9 cellular contexts compared by ENCODE assay signal in genomic region chr1:111219466-111220286, GRCh38. TPM values are rescaled to one million over a fixed set of nuclear protein-coding genes. Genes with fewer than 3 reads are reported as not detected.
DNase-seq lines count a peak whose midpoint lies in the region; ATAC-seq, FAIRE-seq and TF ChIP-seq lines count a peak whose summit lies in the region.
"Had no signal": no experiment of that assay in that cellular context is flagged by ENCODE, and none has a peak within 500 bp of the region (broad histone marks: within the 10 kb centered on the region; RNA-seq: fewer than 3 reads in every experiment).

No MANE protein-coding gene starts in this region.

- peak overlapping the region; percentile 98 for H3K27ac Mint-ChIP-seq in CD4-positive, alpha-beta T cell
- H3K27ac Mint-ChIP-seq in activated naive CD8-positive, alpha-beta T cell, result peak overlapping the region; percentile 98

- H3K4me3 ChIP-seq in HUES48 (ENCODE audit: low read depth, low read length) (no peak overlapping the region), upper lobe of right lung (no peak overlapping the region)

- POLR2A ChIA-PET in CD4-positive, alpha-beta T cell (lab: Charles Lee), result interaction anchor here (1.3 to 22.0 kb wide), 13 partner anchors 10 to 256 kb away, joined by 3 to 756 read pairs (median 5); partner anchors contain the start of genes CEPT1, DENND2D, DRAM2 and LRIF1

- FAIRE-seq in H54 (lab: Jason Lieb, UNC), result no peak
- FAIRE-seq: islet of Langerhans had no signal

- TF ChIP-seq POLR2A in H54 (IDR thresholded peaks at IDR 0.05; ENCODE audit: low read depth, low read length), result no peak

- H3K4me1 ChIP-seq in HUES48 (ENCODE audit: control insufficient read depth, insufficient read depth, low read length) (peaks cover 14% of the 10 kb centered on the region; the same call in 1 of the 2 replicates), upper lobe of right lung (peaks cover 48% of the 10 kb centered on the region)

- intact Hi-C loops in CD4-positive, alpha-beta T cell (cut with DNase I, micrococcal nuclease), result loop anchor here (1.0 to 10.0 kb wide), 10 partner anchors 12 to 548 kb away; partner anchors contain the start of genes ATP5PB (in 1 of the 2), CD53 (in 1 of the 2), CEPT1 (in 1 of the 2) and DRAM2 (in 1 of the 2)
- intact Hi-C loops in upper lobe of right lung (cut with DNase I), result no loop called here

- peaks cover 5% of the 10 kb centered on the region for H3K27me3 Mint-ChIP-seq in CD4-positive, alpha-beta T cell
- H3K27me3 Mint-ChIP-seq in activated naive CD8-positive, alpha-beta T cell, result no peaks in the 10 kb centered on the region

- H3K9me3 ChIP-seq in CD4-positive, alpha-beta T cell (ENCODE audit: control insufficient read depth, low read length), result no peaks in the 10 kb centered on the region
- H3K9me3 ChIP-seq in HUES48 (ENCODE audit: control insufficient read depth, insufficient read depth, low read length) (no peaks in the 10 kb centered on the region), upper lobe of right lung (no peaks in the 10 kb centered on the region)

- TF ChIP-seq CTCF in CD4-positive, alpha-beta T cell (IDR thresholded peaks at IDR 0.05), result no peak
- TF ChIP-seq CTCF in upper lobe of right lung (IDR thresholded peaks at IDR 0.05), result no peak

- H3K9me3 Mint-ChIP-seq in CD4-positive, alpha-beta T cell, result peaks cover 9% of the 10 kb centered on the region
- H3K9me3 Mint-ChIP-seq in activated naive CD8-positive, alpha-beta T cell (ENCODE audit: low read depth), result no peaks in the 10 kb centered on the region

- no peak overlapping the region for H3K9ac ChIP-seq in HUES48 (ENCODE audit: low read depth, low read length)

- H3K27ac ChIP-seq in CD4-positive, alpha-beta T cell (ENCODE audit: low read depth, low read length), result peak overlapping the region; percentile 88
- H3K27ac ChIP-seq in HUES48 (ENCODE audit: low read depth, low read length) (peak overlapping the region; percentile 90), upper lobe of right lung (peak overlapping the region; percentile 39)

- DNase-seq in CD4-positive, alpha-beta T cell, result no peak
- DNase-seq in upper lobe of right lung (no peak), inferior parietal cortex (ENCODE audit: extremely low spot score) (no peak), amniotic stem cell (lab: John Stamatoyannopoulos, UW) (no peak), H54 (ENCODE audit: insufficient read length, low spot score) (no peak)

- CTCF ChIA-PET in CD4-positive, alpha-beta T cell (lab: Charles Lee), result interaction anchor here (0.7 to 10.9 kb wide), 2 partner anchors 21 to 54 kb away, joined by 3 to 135 read pairs; partner anchors contain the start of gene DENND2D

- no peaks in the 10 kb centered on the region for H3K27me3 ChIP-seq in CD4-positive, alpha-beta T cell (ENCODE audit: control insufficient read depth, insufficient read depth, low read length)
- H3K27me3 ChIP-seq in HUES48 (ENCODE audit: control insufficient read depth, insufficient read depth, low read length) (no peaks in the 10 kb centered on the region), upper lobe of right lung (no peaks in the 10 kb centered on the region)

- H3K36me3 ChIP-seq in HUES48 (ENCODE audit: control insufficient read depth, insufficient read depth, low read length) (no peaks in the 10 kb centered on the region), upper lobe of right lung (no peaks in the 10 kb centered on the region)

- ATAC-seq in CD4-positive, alpha-beta T cell (ENCODE audit: poor library complexity), result no peak
- peak; percentile 29 for ATAC-seq in GM19463 (IDR thresholded peaks at IDR 0.05; ENCODE audit: unreplicated experiment)
- peak; percentile 49 for ATAC-seq in upper lobe of right lung

- H3K4me3 Mint-ChIP-seq in CD4-positive, alpha-beta T cell, result peak overlapping the region; percentile 64
- peak overlapping the region; percentile 76 for H3K4me3 Mint-ChIP-seq in activated naive CD8-positive, alpha-beta T cell

- peaks cover 97% of the 10 kb centered on the region for H3K4me1 Mint-ChIP-seq in CD4-positive, alpha-beta T cell (ENCODE audit: low read depth)
- H3K4me1 Mint-ChIP-seq in activated naive CD8-positive, alpha-beta T cell (ENCODE audit: low read depth), result peaks cover 92% of the 10 kb centered on the region

- H3K36me3 Mint-ChIP-seq in CD4-positive, alpha-beta T cell (ENCODE audit: low read depth), result peaks cover 13% of the 10 kb centered on the region
- no peaks in the 10 kb centered on the region for H3K36me3 Mint-ChIP-seq in activated naive CD8-positive, alpha-beta T cell

RNA-seq across cellular contexts. Expression of gene CHI3L2, which starts 7.8 kb away (rescaled TPM):
- total RNA-seq in CD4-positive, alpha-beta T cell, result 10 to 100 TPM; 13.9 to 15.7 TPM
- total RNA-seq in upper lobe of right lung, result 50.3 TPM

RNA-seq across cellular contexts. Expression of gene DENND2D, which starts 19.2 kb away (rescaled TPM):
- total RNA-seq in CD4-positive, alpha-beta T cell, result 10 to 100 TPM; 60.7 to 62.0 TPM
- 78.2 TPM for total RNA-seq in upper lobe of right lung

Comparison
In these comparisons a context has a peak if more than half of its experiments do, and no peak if none do; other contexts are left out.
1. H3K27ac ChIP-seq: peak in every context shown above with its lines; median percentile 90 in HUES48; 88 in CD4-positive, alpha-beta T cell; 39 in upper lobe of right lung.